In the genomic region with DNA sequence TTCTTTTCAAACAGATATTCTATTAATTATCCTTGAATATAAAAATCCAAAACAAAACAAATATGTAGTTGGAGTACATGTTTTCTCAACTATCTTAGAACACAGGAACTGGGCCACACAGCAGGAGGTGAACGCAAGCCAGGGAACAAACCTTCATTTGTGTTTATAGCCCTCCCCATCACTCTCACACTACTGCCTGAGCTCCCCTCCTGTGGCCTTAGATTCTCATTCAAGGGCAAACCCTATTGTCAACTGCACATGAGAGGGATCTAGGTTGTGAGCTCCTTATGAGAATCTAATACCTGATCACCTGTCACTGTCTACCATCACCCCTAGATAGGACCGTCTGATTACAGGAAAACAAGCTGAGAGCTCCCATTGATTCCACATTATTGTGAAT, we compare ENCODE assay signal across 1 cellular context.
TF ChIP-seq lines count a peak whose summit lies in the region.

No MANE protein-coding gene starts in this region.

TF ChIP-seq in GM23338, 12 proteins besides CTCF, POLR2A, EP300 and RAD21 (continued from another document):
- TF ChIP-seq, protein P1, sequence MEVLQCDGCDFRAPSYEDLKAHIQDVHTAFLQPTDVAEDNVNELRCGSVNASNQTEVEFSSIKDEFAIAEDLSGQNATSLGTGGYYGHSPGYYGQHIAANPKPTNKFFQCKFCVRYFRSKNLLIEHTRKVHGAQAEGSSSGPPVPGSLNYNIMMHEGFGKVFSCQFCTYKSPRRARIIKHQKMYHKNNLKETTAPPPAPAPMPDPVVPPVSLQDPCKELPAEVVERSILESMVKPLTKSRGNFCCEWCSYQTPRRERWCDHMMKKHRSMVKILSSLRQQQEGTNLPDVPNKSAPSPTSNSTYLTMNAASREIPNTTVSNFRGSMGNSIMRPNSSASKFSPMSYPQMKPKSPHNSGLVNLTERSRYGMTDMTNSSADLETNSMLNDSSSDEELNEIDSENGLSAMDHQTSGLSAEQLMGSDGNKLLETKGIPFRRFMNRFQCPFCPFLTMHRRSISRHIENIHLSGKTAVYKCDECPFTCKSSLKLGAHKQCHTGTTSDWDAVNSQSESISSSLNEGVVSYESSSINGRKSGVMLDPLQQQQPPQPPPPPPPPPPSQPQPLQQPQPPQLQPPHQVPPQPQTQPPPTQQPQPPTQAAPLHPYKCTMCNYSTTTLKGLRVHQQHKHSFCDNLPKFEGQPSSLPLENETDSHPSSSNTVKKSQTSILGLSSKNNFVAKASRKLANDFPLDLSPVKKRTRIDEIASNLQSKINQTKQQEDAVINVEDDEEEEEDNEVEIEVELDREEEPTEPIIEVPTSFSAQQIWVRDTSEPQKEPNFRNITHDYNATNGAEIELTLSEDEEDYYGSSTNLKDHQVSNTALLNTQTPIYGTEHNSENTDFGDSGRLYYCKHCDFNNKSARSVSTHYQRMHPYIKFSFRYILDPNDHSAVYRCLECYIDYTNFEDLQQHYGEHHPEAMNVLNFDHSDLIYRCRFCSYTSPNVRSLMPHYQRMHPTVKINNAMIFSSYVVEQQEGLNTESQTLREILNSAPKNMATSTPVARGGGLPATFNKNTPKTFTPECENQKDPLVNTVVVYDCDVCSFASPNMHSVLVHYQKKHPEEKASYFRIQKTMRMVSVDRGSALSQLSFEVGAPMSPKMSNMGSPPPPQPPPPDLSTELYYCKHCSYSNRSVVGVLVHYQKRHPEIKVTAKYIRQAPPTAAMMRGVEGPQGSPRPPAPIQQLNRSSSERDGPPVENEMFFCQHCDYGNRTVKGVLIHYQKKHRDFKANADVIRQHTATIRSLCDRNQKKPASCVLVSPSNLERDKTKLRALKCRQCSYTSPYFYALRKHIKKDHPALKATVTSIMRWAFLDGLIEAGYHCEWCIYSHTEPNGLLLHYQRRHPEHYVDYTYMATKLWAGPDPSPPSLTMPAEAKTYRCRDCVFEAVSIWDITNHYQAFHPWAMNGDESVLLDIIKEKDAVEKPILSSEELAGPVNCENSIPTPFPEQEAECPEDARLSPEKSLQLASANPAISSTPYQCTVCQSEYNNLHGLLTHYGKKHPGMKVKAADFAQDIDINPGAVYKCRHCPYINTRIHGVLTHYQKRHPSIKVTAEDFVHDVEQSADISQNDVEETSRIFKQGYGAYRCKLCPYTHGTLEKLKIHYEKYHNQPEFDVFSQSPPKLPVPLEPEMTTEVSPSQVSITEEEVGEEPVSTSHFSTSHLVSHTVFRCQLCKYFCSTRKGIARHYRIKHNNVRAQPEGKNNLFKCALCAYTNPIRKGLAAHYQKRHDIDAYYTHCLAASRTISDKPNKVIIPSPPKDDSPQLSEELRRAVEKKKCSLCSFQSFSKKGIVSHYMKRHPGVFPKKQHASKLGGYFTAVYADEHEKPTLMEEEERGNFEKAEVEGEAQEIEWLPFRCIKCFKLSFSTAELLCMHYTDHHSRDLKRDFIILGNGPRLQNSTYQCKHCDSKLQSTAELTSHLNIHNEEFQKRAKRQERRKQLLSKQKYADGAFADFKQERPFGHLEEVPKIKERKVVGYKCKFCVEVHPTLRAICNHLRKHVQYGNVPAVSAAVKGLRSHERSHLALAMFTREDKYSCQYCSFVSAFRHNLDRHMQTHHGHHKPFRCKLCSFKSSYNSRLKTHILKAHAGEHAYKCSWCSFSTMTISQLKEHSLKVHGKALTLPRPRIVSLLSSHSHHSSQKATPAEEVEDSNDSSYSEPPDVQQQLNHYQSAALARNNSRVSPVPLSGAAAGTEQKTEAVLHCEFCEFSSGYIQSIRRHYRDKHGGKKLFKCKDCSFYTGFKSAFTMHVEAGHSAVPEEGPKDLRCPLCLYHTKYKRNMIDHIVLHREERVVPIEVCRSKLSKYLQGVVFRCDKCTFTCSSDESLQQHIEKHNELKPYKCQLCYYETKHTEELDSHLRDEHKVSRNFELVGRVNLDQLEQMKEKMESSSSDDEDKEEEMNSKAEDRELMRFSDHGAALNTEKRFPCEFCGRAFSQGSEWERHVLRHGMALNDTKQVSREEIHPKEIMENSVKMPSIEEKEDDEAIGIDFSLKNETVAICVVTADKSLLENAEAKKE (CRISPR knock-in tag; IDR thresholded peaks at IDR 0.05): no peak
- no peak for TF ChIP-seq JUNB (IDR thresholded peaks at IDR 0.05; ENCODE audit: unreplicated experiment)
- no peak for TF ChIP-seq CREB1 (CRISPR knock-in tag; IDR thresholded peaks at IDR 0.05; ENCODE audit: low read depth)
- TF ChIP-seq EZH2 (IDR thresholded peaks at IDR 0.05; ENCODE audit: low read depth, unreplicated experiment): no peak
